In genomic region chr10:32795598-32796183, GRCh38 we compare ENCODE assay signal across 8 cellular contexts.
DNase-seq lines count a peak whose midpoint lies in the region; ATAC-seq and TF ChIP-seq lines count a peak whose summit lies in the region.

No MANE protein-coding gene starts in this region.

- H3K36me3 ChIP-seq in adipocyte (ENCODE audit: control insufficient read depth, insufficient read depth, low read length, severe bottlenecking) = no peaks in the 10 kb centered on the region
- no peaks in the 10 kb centered on the region for H3K36me3 ChIP-seq in tibial artery

- intact Hi-C loops in tibial artery (cut with DNase I; ENCODE audit: low total_unique reads) = loop anchor here (2.0 kb wide), 1 partner anchor 215 kb away; no protein-coding TSS in a partner anchor

- peak; percentile 8 for DNase-seq in activated naive CD4-positive, alpha-beta T cell treated with Interleukin-2 at 50 U/mL for 16 hours
- DNase-seq in activated naive CD4-positive, alpha-beta T cell (lab: John Stamatoyannopoulos, UW) = no peak
- DNase-seq in LNCaP clone FGC (ENCODE audit: low read depth) (peak; percentile 14), adipocyte (ENCODE audit: low read depth) (peak; percentile 70), iPS-NIHi7 (ENCODE audit: extremely low spot score) (peak; percentile 56), tibial artery (no peak)

- ATAC-seq in HG03196 (IDR thresholded peaks at IDR 0.05; ENCODE audit: unreplicated experiment) (no peak), GM18502 (IDR thresholded peaks at IDR 0.05; ENCODE audit: poor library complexity, unreplicated experiment) (no peak)

- TF ChIP-seq CTCF in LNCaP clone FGC (IDR thresholded peaks at IDR 0.05; ENCODE audit: control insufficient read depth, extremely low read depth, insufficient read depth) = peak; percentile 49
- peak; percentile 75 for TF ChIP-seq CTCF in tibial artery (IDR thresholded peaks at IDR 0.05)

- H3K27ac ChIP-seq in tibial artery = no peak overlapping the region

- H3K27me3 ChIP-seq in adipocyte (replicated peaks; ENCODE audit: control insufficient read depth, insufficient read depth, low read length) (no peaks in the 10 kb centered on the region), tibial artery (no peaks in the 10 kb centered on the region)

- no peaks in the 10 kb centered on the region for H3K9me3 ChIP-seq in adipocyte (ENCODE audit: control insufficient read depth, low read length)
- H3K9me3 ChIP-seq in tibial artery = no peaks in the 10 kb centered on the region

- H3K4me1 ChIP-seq in adipocyte (ENCODE audit: control insufficient read depth, insufficient read depth, low read length) (peaks cover 2% of the 10 kb centered on the region), tibial artery (no peaks in the 10 kb centered on the region)

- H3K9ac ChIP-seq in adipocyte (ENCODE audit: low read length) = peak overlapping the region; percentile 43

- H3K4me3 ChIP-seq in LNCaP clone FGC (ENCODE audit: low read depth, low read length) (no peak overlapping the region), adipocyte (ENCODE audit: low read length) (no peak overlapping the region), tibial artery (no peak overlapping the region)

Comparison
In these comparisons a context has a peak if more than half of its experiments do, and no peak if none do; other contexts are left out.
1. DNase-seq: peak in activated naive CD4-positive, alpha-beta T cell treated with Interleukin-2 at 50 U/mL for 16 hours (single experiment), LNCaP clone FGC (single experiment), adipocyte (single experiment) and iPS-NIHi7 (single experiment); none in activated naive CD4-positive, alpha-beta T cell (0 of 4) and tibial artery (0 of 2).